In genomic region chr20:50198211-50198666, GRCh38 we compare ENCODE assay signal across 2 cellular contexts.
TF ChIP-seq lines count a peak whose summit lies in the region.

No MANE protein-coding gene starts in this region.

TF ChIP-seq in IMR-90, 13 proteins besides CTCF, POLR2A, EP300 and RAD21:
- TF ChIP-seq SMC3 (IDR thresholded peaks at IDR 0.05; ENCODE audit: low read depth, low read length) (no peak), MAFK (IDR thresholded peaks at IDR 0.05; ENCODE audit: low read depth, low read length) (no peak), MAZ (IDR thresholded peaks at IDR 0.05; ENCODE audit: borderline replicate concordance, low read depth, low read length) (no peak), NFE2L2 (IDR thresholded peaks at IDR 0.05; ENCODE audit: low read depth, low read length) (no peak), BHLHE40 (IDR thresholded peaks at IDR 0.05; ENCODE audit: low read depth, low read length) (no peak), USF2 (IDR thresholded peaks at IDR 0.05; ENCODE audit: low read depth, low read length) (no peak), CHD1 (IDR thresholded peaks at IDR 0.05; ENCODE audit: low read depth, low read length) (no peak), ELK1 (IDR thresholded peaks at IDR 0.05; ENCODE audit: borderline replicate concordance, low read depth, low read length) (no peak), RCOR1 (IDR thresholded peaks at IDR 0.05; ENCODE audit: insufficient replicate concordance, low read length) (no peak), CEBPB (IDR thresholded peaks at IDR 0.05; ENCODE audit: low read depth, low read length) (no peak), FOS (IDR thresholded peaks at IDR 0.05; ENCODE audit: low read depth, low read length) (no peak), RFX5 (IDR thresholded peaks at IDR 0.05; ENCODE audit: low read depth, low read length) (no peak), MXI1 (IDR thresholded peaks at IDR 0.05; ENCODE audit: borderline replicate concordance, low read depth, low read length) (no peak)

TF ChIP-seq in H1, 55 proteins besides CTCF, POLR2A, EP300 and RAD21:
- TF ChIP-seq MAX (IDR thresholded peaks at IDR 0.05) (no peak), PHF8 (conservative IDR thresholded peaks at IDR 0.05; ENCODE audit: low read depth, low read length) (no peak), SP4 (IDR thresholded peaks at IDR 0.05; ENCODE audit: low read length) (no peak), CEBPB (IDR thresholded peaks at IDR 0.05; ENCODE audit: low read depth, low read length) (no peak), EGR1 (IDR thresholded peaks at IDR 0.05; ENCODE audit: borderline replicate concordance, low read depth, low read length) (no peak), SP1 (IDR thresholded peaks at IDR 0.05; ENCODE audit: low read depth, low read length) (no peak), RXRA (IDR thresholded peaks at IDR 0.05; ENCODE audit: insufficient read depth, low read depth, low read length) (no peak), GABPA (IDR thresholded peaks at IDR 0.05; ENCODE audit: borderline replicate concordance, insufficient read depth, low read length) (no peak), SIRT6 (IDR thresholded peaks at IDR 0.05; ENCODE audit: low read length) (no peak), SRF (IDR thresholded peaks at IDR 0.05; ENCODE audit: low read depth, low read length) (no peak), TEAD4 (IDR thresholded peaks at IDR 0.05; ENCODE audit: low read depth, low read length) (no peak), SIX5 (IDR thresholded peaks at IDR 0.05; ENCODE audit: low read depth, low read length) (no peak), CHD1 (IDR thresholded peaks at IDR 0.05; ENCODE audit: low read depth, low read length) (no peak), ASH2L (IDR thresholded peaks at IDR 0.05; ENCODE audit: low read length) (no peak), RNF2 (IDR thresholded peaks at IDR 0.05; ENCODE audit: borderline replicate concordance, low read depth, low read length, missing control alignments, poor library complexity, severe bottlenecking) (no peak), JUN (IDR thresholded peaks at IDR 0.05; ENCODE audit: low read depth, low read length) (no peak)
TF ChIP-seq in H1: peak in this region for 0.
